In genomic region chr9:99027414-99027813, GRCh38 we compare ENCODE assay signal across 14 cellular contexts.
DNase-seq lines count a peak whose midpoint lies in the region; ATAC-seq and TF ChIP-seq lines count a peak whose summit lies in the region.
"Had no signal": no experiment of that assay in that cellular context is flagged by ENCODE, and none has a peak within 500 bp of the region (broad histone marks: within the 10 kb centered on the region; RNA-seq: fewer than 3 reads in every experiment).

No MANE protein-coding gene starts in this region.

- H3K9me3 Mint-ChIP-seq in activated CD4-positive, alpha-beta T cell treated with anti-CD3 and anti-CD28 coated beads, Interleukin-2, amount 10 ng/mL, durations not matched to agents 24 days and 14 days = no peaks in the 10 kb centered on the region
- H3K9me3 Mint-ChIP-seq in CD4-positive, CD25-positive, alpha-beta regulatory T cell = no peaks in the 10 kb centered on the region
- H3K9me3 Mint-ChIP-seq in T-cell = no peaks in the 10 kb centered on the region

- peak overlapping the region; percentile 51 for H3K27ac Mint-ChIP-seq in activated CD4-positive, alpha-beta T cell treated with anti-CD3 and anti-CD28 coated beads, Interleukin-2, amount 10 ng/mL, durations not matched to agents 24 days and 14 days
- H3K27ac Mint-ChIP-seq in CD4-positive, CD25-positive, alpha-beta regulatory T cell = peak overlapping the region in 2 of 3 donors; percentile 59 to 79
- H3K27ac Mint-ChIP-seq in T-cell = peak overlapping the region in 1 of 2 donors; percentile 12

- peaks cover 35% of the 10 kb centered on the region for H3K4me1 Mint-ChIP-seq in activated CD4-positive, alpha-beta T cell treated with anti-CD3 and anti-CD28 coated beads, Interleukin-2, amount 10 ng/mL, durations not matched to agents 24 days and 14 days
- H3K4me1 Mint-ChIP-seq in CD4-positive, CD25-positive, alpha-beta regulatory T cell = peaks cover 10 to 36% (median 21%) of the 10 kb centered on the region in 4 donors
- H3K4me1 Mint-ChIP-seq in T-cell = peaks cover 26 to 38% (median 32%) of the 10 kb centered on the region in 3 donors

- ATAC-seq in CD4-positive, CD25-positive, alpha-beta regulatory T cell (ENCODE audit: low read depth in 2 of 2) = peak in 1 of 2 donors; percentile 16
- peak; percentile 31 to 57 (median 45) for ATAC-seq in T-cell (replicated peaks in 1 of 4)

- CTCF ChIA-PET in T-cell (lab: Charles Lee) = interaction anchor here (0.5 to 1.1 kb wide), 2 partner anchors 10 to 108 kb away, joined by 3 read pairs; no protein-coding TSS in a partner anchor
- CTCF ChIA-PET in RWPE1 (lab: Yijun Ruan, JAX) = no interaction called here

- no peak overlapping the region for H3K4me3 ChIP-seq in CD4-positive, CD25-positive, alpha-beta regulatory T cell (ENCODE audit: low read depth, low read length)
- no peak overlapping the region for H3K4me3 ChIP-seq in WERI-Rb-1 (ENCODE audit: low read depth, low read length)
- H3K4me3 ChIP-seq: BLaER1, HAP-1 had no signal

- H3K9me3 ChIP-seq in CD4-positive, CD25-positive, alpha-beta regulatory T cell (ENCODE audit: control insufficient read depth in 2 of 2, low read length in 2 of 2) = no peaks in the 10 kb centered on the region
- no peaks in the 10 kb centered on the region for H3K9me3 ChIP-seq in WERI-Rb-1 (ENCODE audit: severe bottlenecking)
- H3K9me3 ChIP-seq: BLaER1, HAP-1 had no signal

- H3K36me3 ChIP-seq in CD4-positive, CD25-positive, alpha-beta regulatory T cell (ENCODE audit: control insufficient read depth, insufficient read depth, low read length) = no peaks in the 10 kb centered on the region
- H3K36me3 ChIP-seq in WERI-Rb-1 = no peaks in the 10 kb centered on the region
- H3K36me3 ChIP-seq: BLaER1, HAP-1 had no signal

- no peaks in the 10 kb centered on the region for H3K27me3 ChIP-seq in CD4-positive, CD25-positive, alpha-beta regulatory T cell (ENCODE audit: control insufficient read depth, insufficient read depth, low read length)
- H3K27me3 ChIP-seq in WERI-Rb-1 (ENCODE audit: insufficient read depth, low read depth, severe bottlenecking) = no peaks in the 10 kb centered on the region
- H3K27me3 ChIP-seq: BLaER1 had no signal

- intact Hi-C loops in activated CD4-positive, alpha-beta T cell treated with anti-CD3 and anti-CD28 coated beads, Interleukin-2, amount 10 ng/mL, durations not matched to agents 24 days and 14 days (cut with micrococcal nuclease) = no loop called here
- intact Hi-C loops in head of caudate nucleus (cut with DNase I) = no loop called here

- peaks cover 5% of the 10 kb centered on the region for H3K27me3 Mint-ChIP-seq in activated CD4-positive, alpha-beta T cell treated with anti-CD3 and anti-CD28 coated beads, Interleukin-2, amount 10 ng/mL, durations not matched to agents 24 days and 14 days
- peaks cover 2% of the 10 kb centered on the region for H3K27me3 Mint-ChIP-seq in CD4-positive, CD25-positive, alpha-beta regulatory T cell
- no peaks in the 10 kb centered on the region for H3K27me3 Mint-ChIP-seq in T-cell

- H3K27ac ChIP-seq in CD4-positive, CD25-positive, alpha-beta regulatory T cell (ENCODE audit: insufficient read depth, low read length, poor library complexity, severe bottlenecking) = no peak overlapping the region
- no peak overlapping the region for H3K27ac ChIP-seq in WERI-Rb-1
- H3K27ac ChIP-seq in RWPE1 = no peak overlapping the region
- H3K27ac ChIP-seq: BLaER1 had no signal

- TF ChIP-seq CTCF in WERI-Rb-1 (IDR thresholded peaks at IDR 0.05; ENCODE audit: low read depth, low read length) (no peak), RWPE1 (conservative IDR thresholded peaks at IDR 0.05; ENCODE audit: low read depth) (no peak)

- peaks cover 19% of the 10 kb centered on the region for H3K4me1 ChIP-seq in CD4-positive, CD25-positive, alpha-beta regulatory T cell (ENCODE audit: control insufficient read depth, insufficient read depth, low read length, poor library complexity, severe bottlenecking)
- H3K4me1 ChIP-seq: HAP-1 had no signal

- H3K36me3 Mint-ChIP-seq in activated CD4-positive, alpha-beta T cell treated with anti-CD3 and anti-CD28 coated beads, Interleukin-2, amount 10 ng/mL, durations not matched to agents 24 days and 14 days (ENCODE audit: low read depth) = no peaks in the 10 kb centered on the region
- H3K36me3 Mint-ChIP-seq in CD4-positive, CD25-positive, alpha-beta regulatory T cell = peaks cover 4% of the 10 kb centered on the region
- no peaks in the 10 kb centered on the region for H3K36me3 Mint-ChIP-seq in T-cell

- POLR2A ChIA-PET in T-cell (lab: Charles Lee) (interaction anchor here (0.5 to 0.8 kb wide), 2 partner anchors 13 to 41 kb away, joined by 3 to 9 read pairs; no protein-coding TSS in a partner anchor), RWPE1 (lab: Yijun Ruan, JAX; ENCODE audit: low non-redundant PET) (no interaction called here)

- no peak for DNase-seq in activated CD4-positive, alpha-beta T cell treated with anti-CD3 and anti-CD28 coated beads, Interleukin-2, amount 10 ng/mL, durations not matched to agents 24 days and 14 days
- DNase-seq in activated CD4-positive, alpha-beta T cell treated with anti-CD3 and anti-CD28 coated beads, Interleukin-2, amount 50 U/mL, for 48 hours = no peak
- peak in 1 of 3 donors; percentile 81 for DNase-seq in CD4-positive, CD25-positive, alpha-beta regulatory T cell
- DNase-seq in T-cell (no peak), head of caudate nucleus (peak in 32 of 42 donors; percentile 12 to 87 (median 54)), NCI-H2081 treated with DMSO at 0.1 percent for 48 hours (lab: John Stamatoyannopoulos, UW) (no peak), WERI-Rb-1 (no peak), RWPE1 (ENCODE audit: low spot score) (no peak)
- DNase-seq: 8988T, AML-193, Calu3, DMS 273 treated with DMSO at 0.1 percent for 48 hours had no signal

- peak overlapping the region; percentile 6 for H3K4me3 Mint-ChIP-seq in activated CD4-positive, alpha-beta T cell treated with anti-CD3 and anti-CD28 coated beads, Interleukin-2, amount 10 ng/mL, durations not matched to agents 24 days and 14 days
- peak overlapping the region in 1 of 4 donors; percentile 17 for H3K4me3 Mint-ChIP-seq in CD4-positive, CD25-positive, alpha-beta regulatory T cell
- H3K4me3 Mint-ChIP-seq in T-cell = peak overlapping the region in 1 of 3 donors; percentile 28

Comparison
In these comparisons a context has a peak if more than half of its experiments do, and no peak if none do; other contexts are left out.
1. DNase-seq: peak in head of caudate nucleus (32 of 42); none in activated CD4-positive, alpha-beta T cell treated with anti-CD3 and anti-CD28 coated beads, Interleukin-2, amount 10 ng/mL, durations not matched to agents 24 days and 14 days (single experiment), activated CD4-positive, alpha-beta T cell treated with anti-CD3 and anti-CD28 coated beads, Interleukin-2, amount 50 U/mL, for 48 hours (0 of 2), T-cell (0 of 34), NCI-H2081 treated with DMSO at 0.1 percent for 48 hours (single experiment), WERI-Rb-1 (single experiment) and RWPE1 (single experiment).